ENCODE assay signal across 30 cellular contexts in the genomic region with DNA sequence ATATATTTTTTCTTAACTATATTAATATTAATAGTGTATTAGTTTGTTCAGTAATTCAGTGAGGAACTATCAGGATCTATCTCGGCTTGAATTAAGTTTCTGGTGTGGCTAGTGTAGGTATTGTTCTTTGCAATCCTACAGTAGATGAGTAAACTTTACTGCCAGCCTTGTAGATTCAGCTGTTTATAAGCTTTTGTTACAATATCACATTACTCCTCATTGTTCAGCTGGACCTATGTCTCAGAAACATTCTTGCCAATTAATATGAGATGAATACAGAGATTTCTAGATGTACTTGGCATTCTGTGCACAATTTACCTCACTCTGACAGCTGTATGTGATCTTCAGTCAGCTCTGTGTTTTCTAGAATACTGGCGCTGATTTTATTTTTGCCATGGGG. TPM values are rescaled to one million over a fixed set of nuclear protein-coding genes. Genes with fewer than 3 reads are reported as not detected.
DNase-seq lines count a peak whose midpoint lies in the region; ATAC-seq and TF ChIP-seq lines count a peak whose summit lies in the region.
"Had no signal": no experiment of that assay in that cellular context is flagged by ENCODE, and none has a peak within 500 bp of the region (broad histone marks: within the 10 kb centered on the region; RNA-seq: fewer than 3 reads in every experiment).

No MANE protein-coding gene starts in this region.

- H4K20me1 ChIP-seq in IMR-90 (ENCODE audit: insufficient read depth, low read length): no peaks in the 10 kb centered on the region
- H4K20me1 ChIP-seq in PC-3 (ENCODE audit: low read length): no peaks in the 10 kb centered on the region

- no peak overlapping the region for H3K4ac ChIP-seq in IMR-90 (ENCODE audit: low read depth, low read length)

- peak; percentile 5 for DNase-seq in IMR-90
- DNase-seq in PC-3: peak; percentile 44
- no peak for DNase-seq in epithelial cell of prostate (ENCODE audit: low read depth, low spot score)
- DNase-seq in NAMALWA (ENCODE audit: low spot score): no peak
- no peak for DNase-seq in brain microvascular endothelial cell
- DNase-seq: ACHN; activated CD4-positive, alpha-beta T cell treated with anti-CD3 and anti-CD28 coated beads, Interleukin-2, amount 50 U/mL, for 4 hours; activated CD4-positive, CD25-positive, alpha-beta regulatory T cell; activated CD8-positive, alpha-beta memory T cell treated with anti-CD3 and anti-CD28 coated beads, Interleukin-2, amount 10 ng/mL, durations not matched to agents 7 days and 5 days; activated gamma-delta T cell; activated naive CD8-positive, alpha-beta T cell treated with anti-CD3 and anti-CD28 coated beads, Interleukin-2, amount 10 ng/mL, durations not matched to agents 7 days and 5 days; activated T-cell treated with anti-CD3 and anti-CD28 coated beads, Interleukin-2, amount 50 U/mL, for 4 hours; body of pancreas; EL; heart left ventricle; HFFc6; left ventricle myocardium inferior; naive B cell; NCI-H2029; NCI-H345; right lobe of liver; stimulated activated CD4-positive, alpha-beta T cell treated with anti-CD3 and anti-CD28 coated beads, Interleukin-4, amount 100 ng/mL, for 24 hours; T-helper 1 cell; tibial artery had no signal

- H4K8ac ChIP-seq in IMR-90 (ENCODE audit: low read depth in 2 of 2, low read length in 2 of 2): no peak overlapping the region

- H3K36me3 ChIP-seq in IMR-90 (ENCODE audit: control insufficient read depth, insufficient read depth, low read length): no peaks in the 10 kb centered on the region
- no peaks in the 10 kb centered on the region for H3K36me3 ChIP-seq in PC-3 (ENCODE audit: low read depth, low read length)
- no peaks in the 10 kb centered on the region for H3K36me3 ChIP-seq in brain microvascular endothelial cell (replicated peaks)
- H3K36me3 ChIP-seq: neutrophil, right lobe of liver had no signal

- H2BK15ac ChIP-seq in IMR-90 (ENCODE audit: low read depth, low read length): no peak overlapping the region

- H2AFZ ChIP-seq in IMR-90 (replicated peaks; ENCODE audit: low read length, poor library complexity): no peak overlapping the region
- no peak overlapping the region for H2AFZ ChIP-seq in PC-3 (ENCODE audit: low read length)

- dilution Hi-C loops in IMR-90 (cut with HindIII; ENCODE audit: low sequenced_read_pairs, unreplicated experiment): no loop called here

- H3K9me3 Mint-ChIP-seq in nephron: peaks cover 4% of the 10 kb centered on the region
- H3K9me3 Mint-ChIP-seq: activated T-cell treated with anti-CD3 and anti-CD28 coated beads, Interleukin-2, amount 50 U/mL, for 4 hours; HFFc6; IgD-negative memory B cell had no signal

- no peak overlapping the region for H2AK9ac ChIP-seq in IMR-90 (replicated peaks; ENCODE audit: low read depth, low read length, poor library complexity)

- intact Hi-C loops in IMR-90 (cut with micrococcal nuclease): no loop called here
- intact Hi-C loops in PC-3 (cut with micrococcal nuclease): no loop called here

- in situ Hi-C loops in IMR-90 (cut with MboI; ENCODE audit: low sequenced_read_pairs) (no loop called here), brain microvascular endothelial cell (cut with HindIII; ENCODE audit: low pct_ligation_motif_present, low sequenced_read_pairs) (no loop called here)

- no peaks in the 10 kb centered on the region for H3K79me1 ChIP-seq in IMR-90 (ENCODE audit: low read depth in 1 of 2, low read length in 2 of 2)

- H3K18ac ChIP-seq in IMR-90 (ENCODE audit: low read depth, low read length): no peak overlapping the region

- peaks cover 5% of the 10 kb centered on the region for H3K36me3 Mint-ChIP-seq in nephron (ENCODE audit: low read depth)
- H3K36me3 Mint-ChIP-seq: activated naive CD8-positive, alpha-beta T cell treated with anti-CD3 and anti-CD28 coated beads, Interleukin-2, amount 10 ng/mL, durations not matched to agents 7 days and 5 days had no signal

- H3K27ac ChIP-seq in IMR-90 (ENCODE audit: insufficient read depth, low read length) (no peak overlapping the region), PC-3 (ENCODE audit: low read length) (no peak overlapping the region), epithelial cell of prostate (peak overlapping the region; percentile 83), brain microvascular endothelial cell (no peak overlapping the region)
- H3K27ac ChIP-seq: body of pancreas, heart left ventricle, left ventricle myocardium inferior, neutrophil, right lobe of liver, tibial artery had no signal

- no peak for TF ChIP-seq RAD21 in IMR-90 (IDR thresholded peaks at IDR 0.05; ENCODE audit: low read length)

- no peak overlapping the region for H2BK5ac ChIP-seq in IMR-90 (ENCODE audit: low read depth, low read length, poor library complexity, severe bottlenecking)

- peak overlapping the region in 1 of 3 experiments; percentile 2 for H3K4me3 Mint-ChIP-seq in nephron
- H3K4me3 Mint-ChIP-seq: activated CD8-positive, alpha-beta memory T cell treated with anti-CD3 and anti-CD28 coated beads, Interleukin-2, amount 10 ng/mL, durations not matched to agents 7 days and 5 days; activated naive CD8-positive, alpha-beta T cell treated with anti-CD3 and anti-CD28 coated beads, Interleukin-2, amount 10 ng/mL, durations not matched to agents 7 days and 5 days; activated T-cell treated with anti-CD3 and anti-CD28 coated beads, Interleukin-2, amount 50 U/mL, for 4 hours; B cell; CD4-positive, alpha-beta memory T cell; HFFc6; IgD-negative memory B cell; naive B cell had no signal

- no peak overlapping the region for H3K4me3 ChIP-seq in IMR-90 (ENCODE audit: insufficient read depth, low read depth, low read length)
- H3K4me3 ChIP-seq in PC-3 (ENCODE audit: low read length): no peak overlapping the region
- H3K4me3 ChIP-seq in brain microvascular endothelial cell (ENCODE audit: low read depth, low read length): no peak overlapping the region
- H3K4me3 ChIP-seq: body of pancreas, heart left ventricle, left ventricle myocardium inferior, right lobe of liver, tibial artery had no signal

- H3K27ac Mint-ChIP-seq in nephron: peak overlapping the region in 2 of 3 experiments; percentile 40 to 46
- H3K27ac Mint-ChIP-seq: activated CD8-positive, alpha-beta memory T cell treated with anti-CD3 and anti-CD28 coated beads, Interleukin-2, amount 10 ng/mL, durations not matched to agents 7 days and 5 days; activated naive CD8-positive, alpha-beta T cell treated with anti-CD3 and anti-CD28 coated beads, Interleukin-2, amount 10 ng/mL, durations not matched to agents 7 days and 5 days; B cell; CD4-positive, alpha-beta memory T cell; HFFc6; IgD-negative memory B cell; naive B cell had no signal

- no peak overlapping the region for H2AK5ac ChIP-seq in IMR-90 (ENCODE audit: low read depth, low read length)

- no peak overlapping the region for H4K91ac ChIP-seq in IMR-90 (ENCODE audit: insufficient read depth, low read depth, low read length)

- no peak overlapping the region for H3K4me2 ChIP-seq in IMR-90 (ENCODE audit: low read depth, low read length)
- H3K4me2 ChIP-seq in PC-3 (ENCODE audit: low read length): no peak overlapping the region

- ATAC-seq in IMR-90 (ENCODE audit: low read depth) (no peak), PC-3 (peak; percentile 74), GM19023 (IDR thresholded peaks at IDR 0.05; ENCODE audit: unreplicated experiment) (no peak)
- ATAC-seq: activated CD8-positive, alpha-beta memory T cell treated with anti-CD3 and anti-CD28 coated beads, Interleukin-2, amount 10 ng/mL, durations not matched to agents 7 days and 5 days; activated T-cell treated with anti-CD3 and anti-CD28 coated beads, Interleukin-2, amount 50 U/mL, for 4 hours; body of pancreas; heart left ventricle; right lobe of liver had no signal

- H3K56ac ChIP-seq in IMR-90 (ENCODE audit: extremely low read depth, insufficient read depth, low read length): no peak overlapping the region

- no peak for TF ChIP-seq POLR2A in IMR-90 (IDR thresholded peaks at IDR 0.05; ENCODE audit: low read depth, low read length)

- no peak overlapping the region for H3K14ac ChIP-seq in IMR-90 (replicated peaks; ENCODE audit: low read depth, low read length)

- no peak overlapping the region for H2BK20ac ChIP-seq in IMR-90 (ENCODE audit: low read depth, low read length)

- no peaks in the 10 kb centered on the region for H3K27me3 ChIP-seq in IMR-90 (ENCODE audit: control insufficient read depth, insufficient read depth, low read length)
- H3K27me3 ChIP-seq in PC-3 (ENCODE audit: low read length): no peaks in the 10 kb centered on the region
- no peaks in the 10 kb centered on the region for H3K27me3 ChIP-seq in brain microvascular endothelial cell (replicated peaks)
- H3K27me3 ChIP-seq: body of pancreas, heart left ventricle, neutrophil, right lobe of liver, tibial artery had no signal

- BruUV-seq in IMR-90 (replicated peaks; lab: Mats Ljungman, UMichigan): no TSS peak
- no TSS peak for BruUV-seq in PC-3 (replicated peaks; lab: Mats Ljungman, UMichigan)

- H3K27me3 Mint-ChIP-seq in nephron (ENCODE audit: low read depth): no peaks in the 10 kb centered on the region
- H3K27me3 Mint-ChIP-seq: activated CD8-positive, alpha-beta memory T cell treated with anti-CD3 and anti-CD28 coated beads, Interleukin-2, amount 10 ng/mL, durations not matched to agents 7 days and 5 days; activated naive CD8-positive, alpha-beta T cell treated with anti-CD3 and anti-CD28 coated beads, Interleukin-2, amount 10 ng/mL, durations not matched to agents 7 days and 5 days; B cell; CD4-positive, alpha-beta memory T cell; IgD-negative memory B cell; naive B cell had no signal

- H3F3A ChIP-seq in PC-3 (ENCODE audit: low read length, unreplicated experiment): no peaks in the 10 kb centered on the region

- TF ChIP-seq CTCF in IMR-90 (conservative IDR thresholded peaks at IDR 0.05; ENCODE audit: low read depth, low read length) (no peak), PC-3 (conservative IDR thresholded peaks at IDR 0.05; ENCODE audit: low read depth, low read length) (no peak), nephron (IDR thresholded peaks at IDR 0.05; ENCODE audit: unreplicated experiment in 3 of 3) (no peak), brain microvascular endothelial cell (IDR thresholded peaks at IDR 0.05; ENCODE audit: low read depth, low read length, missing control alignments) (no peak)

- H3K9ac ChIP-seq in IMR-90 (ENCODE audit: low read depth, low read length) (no peak overlapping the region), PC-3 (ENCODE audit: low read length) (no peak overlapping the region)

- no CpG with 5 or more reads among the region's 2 CpGs for WGBS in IMR-90 (ENCODE audit: extremely low coverage in 2 of 2, insufficient read length in 1 of 2), 2 experiments

- H3K9me3 ChIP-seq in IMR-90 (ENCODE audit: control insufficient read depth, insufficient read depth, low read length) (no peaks in the 10 kb centered on the region), PC-3 (ENCODE audit: low read length) (no peaks in the 10 kb centered on the region)
- H3K9me3 ChIP-seq: body of pancreas, heart left ventricle, left ventricle myocardium inferior, neutrophil, right lobe of liver, tibial artery had no signal

- CTCF ChIA-PET in IMR-90 (lab: Yijun Ruan, JAX) (no interaction called here), PC-3 (lab: Charles Lee) (no interaction called here)

- H3K9me1 ChIP-seq in IMR-90 (ENCODE audit: insufficient read depth, low read length): no peaks in the 10 kb centered on the region

- H3K23ac ChIP-seq in IMR-90 (ENCODE audit: low read depth, low read length): no peak overlapping the region

- POLR2A ChIA-PET in IMR-90 (lab: Charles Lee; ENCODE audit: unreplicated experiment): no interaction called here
- POLR2A ChIA-PET in PC-3 (lab: Charles Lee; ENCODE audit: unreplicated experiment): no interaction called here

- H3K4me1 ChIP-seq in IMR-90 (ENCODE audit: control insufficient read depth, insufficient read depth, low read length) (no peaks in the 10 kb centered on the region), PC-3 (ENCODE audit: insufficient read depth, low read length) (peaks cover 20% of the 10 kb centered on the region; the same call in 1 of the 2 replicates)
- H3K4me1 ChIP-seq: heart left ventricle, left ventricle myocardium inferior, right lobe of liver, tibial artery had no signal

- no peaks in the 10 kb centered on the region for H3K9me2 ChIP-seq in PC-3 (replicated peaks; ENCODE audit: low read length)

- H4K5ac ChIP-seq in IMR-90 (ENCODE audit: low read depth, low read length): no peak overlapping the region

- H3K4me1 Mint-ChIP-seq in nephron: peaks cover 44% of the 10 kb centered on the region
- H3K4me1 Mint-ChIP-seq: activated CD8-positive, alpha-beta memory T cell treated with anti-CD3 and anti-CD28 coated beads, Interleukin-2, amount 10 ng/mL, durations not matched to agents 7 days and 5 days; activated naive CD8-positive, alpha-beta T cell treated with anti-CD3 and anti-CD28 coated beads, Interleukin-2, amount 10 ng/mL, durations not matched to agents 7 days and 5 days; B cell; CD4-positive, alpha-beta memory T cell; IgD-negative memory B cell; naive B cell had no signal

- H2BK120ac ChIP-seq in IMR-90 (ENCODE audit: low read depth, low read length): no peak overlapping the region

- no peaks in the 10 kb centered on the region for H3K79me2 ChIP-seq in PC-3 (ENCODE audit: low read length)

RNA-seq across cellular contexts. Expression of gene METTL25, which starts 55.7 kb away (rescaled TPM):
- total RNA-seq in IMR-90 (2012; rRNA removed) (3.0 and 5.8 TPM in 2 replicates), PC-3 (2014; rRNA removed) (5.1 and 7.9 TPM in 2 replicates)
- 2.6 TPM in 2 replicates for polyA plus RNA-seq in IMR-90 (2012; rRNA removed)
- 1.5 and 2.7 TPM in 2 replicates for polyA plus RNA-seq in IMR-90 (2012; cell fraction: cytosol; rRNA removed)
- polyA plus RNA-seq in IMR-90 (2012; cell fraction: nucleus; rRNA removed; ENCODE audit: low replicate concordance): 1.9 and 2.9 TPM in 2 replicates

RNA-seq across cellular contexts. Expression of gene CCDC59, which starts 55.8 kb away (rescaled TPM):
- 8.4 and 27.2 TPM in 2 replicates for total RNA-seq in IMR-90 (2012; rRNA removed)
- 14.8 and 17.4 TPM in 2 replicates for polyA plus RNA-seq in IMR-90 (2012; rRNA removed)
- 3.9 and 4.0 TPM in 2 replicates for polyA plus RNA-seq in IMR-90 (2012; cell fraction: cytosol; rRNA removed)
- 1.6 and 13.0 TPM in 2 replicates for polyA plus RNA-seq in IMR-90 (2012; cell fraction: nucleus; rRNA removed; ENCODE audit: low replicate concordance)
- 53.0 and 70.1 TPM in 2 replicates for total RNA-seq in PC-3 (2014; rRNA removed)

Comparison
In these comparisons a context has a peak if more than half of its experiments do, and no peak if none do; other contexts are left out.
1. DNase-seq: peak in IMR-90 (single experiment) and PC-3 (single experiment); none in epithelial cell of prostate (single experiment), NAMALWA (single experiment) and brain microvascular endothelial cell (single experiment).